ENCODE assay signal across 23 cellular contexts in the genomic region with DNA sequence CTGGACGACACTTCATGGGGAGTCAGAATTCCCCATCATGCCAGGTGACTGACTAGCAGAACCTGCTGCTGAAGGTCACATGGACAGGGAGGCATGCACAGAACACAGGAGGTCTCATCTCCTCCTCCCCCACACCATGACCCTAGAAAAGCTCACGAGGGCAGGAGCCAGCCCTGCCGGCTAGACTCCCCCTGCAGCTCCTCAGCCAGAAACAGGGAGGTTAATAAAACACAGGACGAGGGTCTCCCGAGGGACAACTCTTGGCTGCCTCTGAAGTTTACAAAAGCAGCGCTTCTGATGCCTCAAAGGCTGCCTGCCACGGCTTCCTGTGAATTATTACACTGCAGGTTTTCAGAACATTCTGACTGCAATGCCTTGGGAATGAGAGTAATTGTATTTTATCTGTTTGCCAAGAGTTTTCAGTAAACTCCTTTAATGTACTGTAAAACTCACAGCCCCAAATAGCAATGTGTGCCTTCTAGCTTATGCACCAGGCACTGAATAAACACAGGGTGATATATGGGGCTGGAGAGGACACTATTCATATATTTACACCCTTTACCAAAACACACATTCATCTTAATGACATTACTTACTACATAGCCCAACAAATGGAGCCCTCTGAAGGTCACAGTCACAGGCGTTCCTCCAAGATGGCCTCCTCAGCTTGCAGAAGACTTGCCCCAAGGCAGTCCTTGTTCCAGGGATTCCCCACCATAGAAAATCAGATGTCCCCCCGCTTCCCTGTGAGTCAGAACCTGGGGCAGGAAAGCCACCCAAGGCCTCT.
A peak's percentile ranks its signal among the peaks of the same experiment; 100 is the strongest.
DNase-seq lines count a peak whose midpoint lies in the region; ATAC-seq, FAIRE-seq and TF ChIP-seq lines count a peak whose summit lies in the region.
"Had no signal": no experiment of that assay in that cellular context is flagged by ENCODE, and none has a peak within 500 bp of the region (broad histone marks: within the 10 kb centered on the region; RNA-seq: fewer than 3 reads in every experiment).

No MANE protein-coding gene starts in this region.

- no peak overlapping the region for H3K23ac ChIP-seq in H1 (ENCODE audit: insufficient read length)

- no peak overlapping the region for H3K4me3 ChIP-seq in H1 (ENCODE audit: extremely low read depth in 1 of 4, insufficient read depth in 2 of 4, low read depth in 3 of 4, low read length in 4 of 4)
- H3K4me3 ChIP-seq: dorsolateral prefrontal cortex, GM23248, lower lobe of right lung, psoas muscle, thyroid gland had no signal

- TF ChIP-seq RAD21 in H1 (IDR thresholded peaks at IDR 0.05 in 1 of 2, conservative IDR thresholded peaks at IDR 0.05 in 1 of 2; ENCODE audit: low read depth in 2 of 2, low read length in 2 of 2), result no peak

- no peak overlapping the region for H4K8ac ChIP-seq in H1 (ENCODE audit: extremely low read depth, insufficient read depth, low read length)

- no peaks in the 10 kb centered on the region for H3K4me1 Mint-ChIP-seq in natural killer cell treated with Interleukin-12 subunit alpha and Interleukin-12 subunit beta and Interleukin-15 and Interleukin-18, amount 100 ng/mL, for 72 hours (ENCODE audit: low read depth in 2 of 2)
- no peaks in the 10 kb centered on the region for H3K4me1 Mint-ChIP-seq in natural killer cell
- peaks cover 23% of the 10 kb centered on the region for H3K4me1 Mint-ChIP-seq in neural crest cell
- no peaks in the 10 kb centered on the region for H3K4me1 Mint-ChIP-seq in MCF 10A (ENCODE audit: insufficient read depth, unreplicated experiment)
- H3K4me1 Mint-ChIP-seq: activated T-helper 17 cell treated with anti-CD3 and anti-CD28 coated beads, Interleukin-2, amount 50 U/mL, for 72 hours had no signal

- no peak overlapping the region for H4K91ac ChIP-seq in H1 (replicated peaks; ENCODE audit: insufficient read length, low read length)

- H2BK5ac ChIP-seq in H1 (ENCODE audit: low read depth, low read length), result no peak overlapping the region

- no TSS peak for BruUV-seq in MCF 10A (replicated peaks; lab: Mats Ljungman, UMichigan)

- no peak overlapping the region for H3K9ac ChIP-seq in H1 (replicated peaks in 1 of 4; ENCODE audit: extremely low read depth in 1 of 4, low read depth in 3 of 4, low read length in 3 of 4)
- H3K9ac ChIP-seq: GM23248 had no signal

- H2AK5ac ChIP-seq in H1 (ENCODE audit: low read depth, low read length), result peak overlapping the region; percentile 39; the same call in 1 of the 2 replicates

- H2AFZ ChIP-seq in H1 (ENCODE audit: low read length), result no peak overlapping the region; the same call in 1 of the 2 replicates
- H2AFZ ChIP-seq: GM23248 had no signal

- no peak for TF ChIP-seq EP300 in H1 (IDR thresholded peaks at IDR 0.05; ENCODE audit: borderline replicate concordance in 1 of 2, low read depth in 2 of 2, low read length in 2 of 2)

- peaks cover 10 to 15% of the 10 kb centered on the region in 2 donors for H3K27me3 Mint-ChIP-seq in natural killer cell treated with Interleukin-12 subunit alpha and Interleukin-12 subunit beta and Interleukin-15 and Interleukin-18, amount 100 ng/mL, for 72 hours
- H3K27me3 Mint-ChIP-seq in natural killer cell (ENCODE audit: low read depth in 2 of 2) (peaks cover 15 to 20% of the 10 kb centered on the region in 2 donors), neural crest cell (ENCODE audit: low read depth) (no peaks in the 10 kb centered on the region), MCF 10A (ENCODE audit: insufficient read depth, unreplicated experiment) (peaks cover 25% of the 10 kb centered on the region)

- WGBS in H1 (ENCODE audit: extremely low coverage in 1 of 2, insufficient coverage in 1 of 2, insufficient read length in 1 of 2, insufficient replicate concordance in 2 of 2, low coverage in 1 of 2, low lambda C conversion rate in 2 of 2, missing lambda C conversion rate in 1 of 2), 2 experiments, result 81% methylated on average over 9 of the region's 9 CpGs; no CpG with 5 or more reads in 1 of the 2 experiments

- no peak overlapping the region for H2BK15ac ChIP-seq in H1 (ENCODE audit: low read length)

- no peaks in the 10 kb centered on the region for H3K9me3 Mint-ChIP-seq in natural killer cell treated with Interleukin-12 subunit alpha and Interleukin-12 subunit beta and Interleukin-15 and Interleukin-18, amount 100 ng/mL, for 72 hours
- H3K9me3 Mint-ChIP-seq in natural killer cell, result no peaks in the 10 kb centered on the region
- H3K9me3 Mint-ChIP-seq in neural crest cell, result peaks cover 4% of the 10 kb centered on the region
- H3K9me3 Mint-ChIP-seq in MCF 10A (ENCODE audit: unreplicated experiment), result no peaks in the 10 kb centered on the region
- H3K9me3 Mint-ChIP-seq: activated naive CD8-positive, alpha-beta T cell treated with anti-CD3 and anti-CD28 coated beads, Interleukin-2, amount 50 U/mL, for 24 hours; activated T-helper 17 cell treated with anti-CD3 and anti-CD28 coated beads, Interleukin-2, amount 50 U/mL, for 72 hours; CD8-positive, alpha-beta T cell had no signal

- no peak for ATAC-seq in natural killer cell treated with Interleukin-12 subunit alpha and Interleukin-12 subunit beta and Interleukin-15 and Interleukin-18, amount 100 ng/mL, for 72 hours
- ATAC-seq in natural killer cell, result no peak
- ATAC-seq: activated naive CD8-positive, alpha-beta T cell treated with anti-CD3 and anti-CD28 coated beads, Interleukin-2, amount 50 U/mL, for 24 hours; activated T-helper 17 cell treated with anti-CD3 and anti-CD28 coated beads, Interleukin-2, amount 50 U/mL, for 72 hours; CD8-positive, alpha-beta T cell; lower lobe of right lung; PC-3; psoas muscle had no signal

- H3K14ac ChIP-seq in H1 (ENCODE audit: insufficient read length), result no peak overlapping the region

- H2BK12ac ChIP-seq in H1 (ENCODE audit: low read depth, low read length), result no peak overlapping the region

- POLR2A ChIA-PET in H1 (lab: Charles Lee; ENCODE audit: partially characterized antibody), result no interaction called here
- POLR2A ChIA-PET in MCF 10A (lab: Yijun Ruan, JAX), result no interaction called here

- no peak overlapping the region for H3K27ac Mint-ChIP-seq in natural killer cell treated with Interleukin-12 subunit alpha and Interleukin-12 subunit beta and Interleukin-15 and Interleukin-18, amount 100 ng/mL, for 72 hours
- H3K27ac Mint-ChIP-seq in natural killer cell (no peak overlapping the region), neural crest cell (ENCODE audit: unreplicated experiment) (peak overlapping the region; percentile 28), MCF 10A (ENCODE audit: low read depth, unreplicated experiment) (no peak overlapping the region)
- H3K27ac Mint-ChIP-seq: activated naive CD8-positive, alpha-beta T cell treated with anti-CD3 and anti-CD28 coated beads, Interleukin-2, amount 50 U/mL, for 24 hours; activated T-helper 17 cell treated with anti-CD3 and anti-CD28 coated beads, Interleukin-2, amount 50 U/mL, for 72 hours; CD8-positive, alpha-beta T cell had no signal

- DNase-seq in natural killer cell treated with Interleukin-12 subunit alpha and Interleukin-12 subunit beta and Interleukin-15 and Interleukin-18, amount 100 ng/mL, for 72 hours (ENCODE audit: low spot score), result peak; percentile 28
- no peak for DNase-seq in natural killer cell
- no peak for DNase-seq in H1 (ENCODE audit: low read depth in 1 of 2, low spot score in 2 of 2)
- no peak for DNase-seq in neural crest cell (ENCODE audit: low read depth, low spot score)
- DNase-seq in NCI-H2227 (lab: John Stamatoyannopoulos, UW; ENCODE audit: unreplicated experiment), result no peak
- DNase-seq in GM12891 (ENCODE audit: insufficient read length, low spot score), result no peak
- DNase-seq in MCF 10A (ENCODE audit: unreplicated experiment), result no peak
- no peak for DNase-seq in putamen (ENCODE audit: low spot score)
- DNase-seq: activated naive CD8-positive, alpha-beta T cell treated with anti-CD3 and anti-CD28 coated beads, Interleukin-2, amount 50 U/mL, for 24 hours; CD8-positive, alpha-beta T cell; DMS79 treated with DMSO at 0.1 percent for 48 hours; erythroblast; GM23248; head of caudate nucleus; lower lobe of right lung; NCI-H187 treated with DMSO at 0.1 percent for 48 hours; NCI-H526; PC-3; thyroid gland had no signal

- H3K79me1 ChIP-seq in H1 (ENCODE audit: low read depth, low read length), result no peaks in the 10 kb centered on the region

- intact Hi-C loops in natural killer cell (cut with micrococcal nuclease) (no loop called here), MCF 10A (cut with micrococcal nuclease) (no loop called here)

- no peak overlapping the region for H3K56ac ChIP-seq in H1 (replicated peaks; ENCODE audit: insufficient read length, low read depth, low read length)

- no peak overlapping the region for H3K27ac ChIP-seq in H1 (ENCODE audit: low read depth, low read length)
- H3K27ac ChIP-seq: dorsolateral prefrontal cortex, GM23248, lower lobe of right lung, psoas muscle, thyroid gland had no signal

- no peak for TF ChIP-seq POLR2A in H1 (IDR thresholded peaks at IDR 0.05; ENCODE audit: control extremely low read depth in 1 of 2, low read depth in 2 of 2, low read length in 2 of 2)
- no peak for TF ChIP-seq POLR2A in GM12891 (IDR thresholded peaks at IDR 0.05; ENCODE audit: low read depth, low read length)

- no peak overlapping the region for H4K5ac ChIP-seq in H1 (ENCODE audit: insufficient read length, low read depth, low read length)

- no peak for TF ChIP-seq CTCF in natural killer cell (IDR thresholded peaks at IDR 0.05)
- no peak for TF ChIP-seq CTCF in H1 (IDR thresholded peaks at IDR 0.05; ENCODE audit: control extremely low read depth in 1 of 3, insufficient read depth in 1 of 3, low read depth in 1 of 3, low read length in 3 of 3)
- TF ChIP-seq CTCF in neural crest cell (conservative IDR thresholded peaks at IDR 0.05), result no peak
- no peak for TF ChIP-seq CTCF in MCF 10A (IDR thresholded peaks at IDR 0.05; ENCODE audit: unreplicated experiment)

- H2BK120ac ChIP-seq in H1 (replicated peaks; ENCODE audit: low read depth, low read length), result no peak overlapping the region

- no peaks in the 10 kb centered on the region for H3K79me2 ChIP-seq in H1 (ENCODE audit: control insufficient read depth in 1 of 2, insufficient read depth in 2 of 2, low read length in 2 of 2)

- H4K20me1 ChIP-seq in H1 (replicated peaks in 1 of 2; ENCODE audit: control insufficient read depth in 1 of 2, insufficient read depth in 2 of 2, low read length in 2 of 2), result no peaks in the 10 kb centered on the region

- no peak overlapping the region for H3K4me3 Mint-ChIP-seq in natural killer cell treated with Interleukin-12 subunit alpha and Interleukin-12 subunit beta and Interleukin-15 and Interleukin-18, amount 100 ng/mL, for 72 hours
- H3K4me3 Mint-ChIP-seq in natural killer cell, result no peak overlapping the region
- H3K4me3 Mint-ChIP-seq in neural crest cell, result no peak overlapping the region
- H3K4me3 Mint-ChIP-seq in MCF 10A (ENCODE audit: unreplicated experiment), result no peak overlapping the region
- H3K4me3 Mint-ChIP-seq: activated naive CD8-positive, alpha-beta T cell treated with anti-CD3 and anti-CD28 coated beads, Interleukin-2, amount 50 U/mL, for 24 hours; activated T-helper 17 cell treated with anti-CD3 and anti-CD28 coated beads, Interleukin-2, amount 50 U/mL, for 72 hours; CD8-positive, alpha-beta T cell had no signal

- H2BK20ac ChIP-seq in H1 (ENCODE audit: low read length), result no peak overlapping the region

- no peak overlapping the region for H3K4me2 ChIP-seq in H1 (ENCODE audit: insufficient read depth in 1 of 2, low read depth in 2 of 2, low read length in 2 of 2)

- no peaks in the 10 kb centered on the region for H3K36me3 ChIP-seq in H1 (ENCODE audit: control insufficient read depth in 2 of 4, insufficient read depth in 4 of 4, low read length in 3 of 4)
- H3K36me3 ChIP-seq: lower lobe of right lung, thyroid gland had no signal

- no peak overlapping the region for H3K4ac ChIP-seq in H1 (replicated peaks; ENCODE audit: insufficient read length, low read depth, low read length)

- CTCF ChIA-PET in H1 (lab: Charles Lee; ENCODE audit: partially characterized antibody), result interaction anchor here (0.6 to 14.0 kb wide), 5 partner anchors 9 to 239 kb away, joined by 3 to 150 read pairs (median 4); no protein-coding TSS in a partner anchor
- CTCF ChIA-PET in MCF 10A (lab: Yijun Ruan, JAX), result interaction anchor here (0.5 to 8.7 kb wide), 7 partner anchors 16 to 773 kb away, joined by 3 to 91 read pairs (median 3); no protein-coding TSS in a partner anchor

- no peaks in the 10 kb centered on the region for H3K9me3 ChIP-seq in H1 (ENCODE audit: insufficient read depth in 2 of 2, low read depth in 1 of 2, low read length in 1 of 2)
- H3K9me3 ChIP-seq: lower lobe of right lung, psoas muscle, thyroid gland had no signal

- H3K18ac ChIP-seq in H1 (ENCODE audit: extremely low read depth, low read length), result no peak overlapping the region

- no peaks in the 10 kb centered on the region for H3K36me3 Mint-ChIP-seq in natural killer cell treated with Interleukin-12 subunit alpha and Interleukin-12 subunit beta and Interleukin-15 and Interleukin-18, amount 100 ng/mL, for 72 hours
- H3K36me3 Mint-ChIP-seq in natural killer cell (no peaks in the 10 kb centered on the region), neural crest cell (ENCODE audit: low read depth) (no peaks in the 10 kb centered on the region), MCF 10A (ENCODE audit: insufficient read depth, unreplicated experiment) (no peaks in the 10 kb centered on the region)
- H3K36me3 Mint-ChIP-seq: CD8-positive, alpha-beta T cell had no signal

- peaks cover 0 to 2% (median 0%) of the 10 kb centered on the region in 4 experiments; a peak in 1 of 7 replicates for H3K4me1 ChIP-seq in H1 (replicated peaks in 1 of 4; ENCODE audit: control insufficient read depth in 3 of 4, insufficient read depth in 4 of 4, low read length in 3 of 4)
- H3K4me1 ChIP-seq: lower lobe of right lung, psoas muscle, thyroid gland had no signal

- no peaks in the 10 kb centered on the region for H3K27me3 ChIP-seq in H1 (replicated peaks in 1 of 4; ENCODE audit: control insufficient read depth in 3 of 4, extremely low read depth in 1 of 4, insufficient read depth in 3 of 4, low read length in 3 of 4)
- H3K27me3 ChIP-seq: dorsolateral prefrontal cortex, thyroid gland had no signal

- FAIRE-seq in H1 (lab: Jason Lieb, UNC), result no peak
- no peak for FAIRE-seq in GM12891 (lab: Jason Lieb, UNC)
- FAIRE-seq: bronchial epithelial cell had no signal

- no peaks in the 10 kb centered on the region; the same call in 1 of the 2 replicates for H3K23me2 ChIP-seq in H1 (ENCODE audit: low read depth, low read length)
